Comparison of ENCODE assay signal across 18 cellular contexts in genomic region chr12:25982416-25982815, GRCh38. TPM values are rescaled to one million over a fixed set of nuclear protein-coding genes. Genes with fewer than 3 reads are reported as not detected.
DNase-seq lines count a peak whose midpoint lies in the region; ATAC-seq, FAIRE-seq and TF ChIP-seq lines count a peak whose summit lies in the region.
"Had no signal": no experiment of that assay in that cellular context is flagged by ENCODE, and none has a peak within 500 bp of the region (broad histone marks: within the 10 kb centered on the region; RNA-seq: fewer than 3 reads in every experiment).

No MANE protein-coding gene starts in this region.

- TF ChIP-seq POLR2A in endothelial cell of umbilical vein (IDR thresholded peaks at IDR 0.05; ENCODE audit: low read depth, low read length), result no peak

- no peaks in the 10 kb centered on the region for H4K20me1 ChIP-seq in OCI-LY3 (ENCODE audit: insufficient read depth, low read length)
- peaks cover 7% of the 10 kb centered on the region for H4K20me1 ChIP-seq in endothelial cell of umbilical vein (replicated peaks; ENCODE audit: control insufficient read depth, extremely low read depth, insufficient read depth, low read length)

- BruUV-seq in endothelial cell of umbilical vein (replicated peaks; lab: Mats Ljungman, UMichigan), result no TSS peak

- ATAC-seq in GM19351 (IDR thresholded peaks at IDR 0.05; ENCODE audit: unreplicated experiment), result peak; percentile 48
- ATAC-seq: CD8-positive, alpha-beta T cell had no signal

- H3K36me3 Mint-ChIP-seq in nephron progenitor cell (ENCODE audit: low read depth), result no peaks in the 10 kb centered on the region
- H3K36me3 Mint-ChIP-seq: CD14-positive monocyte; CD8-positive, alpha-beta T cell had no signal

- H3K4me2 ChIP-seq in OCI-LY3 (ENCODE audit: low read length) (peak overlapping the region; percentile 50), endothelial cell of umbilical vein (ENCODE audit: insufficient read depth, low read length) (no peak overlapping the region)

- no peaks in the 10 kb centered on the region for H3K9me1 ChIP-seq in endothelial cell of umbilical vein (replicated peaks; ENCODE audit: control insufficient read depth, extremely low read depth, insufficient read depth, low read length)

- no peaks in the 10 kb centered on the region for H3K27me3 Mint-ChIP-seq in nephron progenitor cell (ENCODE audit: low read depth, poor library complexity)

- H3K9me3 Mint-ChIP-seq in nephron progenitor cell, result no peaks in the 10 kb centered on the region
- H3K9me3 Mint-ChIP-seq: CD14-positive monocyte; CD8-positive, alpha-beta T cell had no signal

- peaks cover 46% of the 10 kb centered on the region for H3K4me1 Mint-ChIP-seq in nephron progenitor cell
- H3K4me1 Mint-ChIP-seq: CD14-positive monocyte had no signal

- no peak for TF ChIP-seq CTCF in OCI-LY3 (IDR thresholded peaks at IDR 0.05; ENCODE audit: low read depth, low read length)
- no peak for TF ChIP-seq CTCF in endothelial cell of umbilical vein (IDR thresholded peaks at IDR 0.05; ENCODE audit: extremely low read depth in 1 of 2, insufficient read depth in 1 of 2, low read depth in 1 of 2, low read length in 2 of 2)
- TF ChIP-seq CTCF in nephron progenitor cell (IDR thresholded peaks at IDR 0.05), result no peak

- H3K27ac ChIP-seq in OCI-LY3 (ENCODE audit: low read length) (no peak overlapping the region), endothelial cell of umbilical vein (ENCODE audit: insufficient read depth, low read depth, low read length) (no peak overlapping the region)
- H3K27ac ChIP-seq: 22Rv1 had no signal

- no peaks in the 10 kb centered on the region for H3K27me3 ChIP-seq in OCI-LY3 (ENCODE audit: low read depth, low read length)
- H3K27me3 ChIP-seq in endothelial cell of umbilical vein (ENCODE audit: control insufficient read depth in 2 of 2, insufficient read depth in 2 of 2, low read length in 2 of 2), result no peaks in the 10 kb centered on the region

- peak overlapping the region; percentile 41 for H3K27ac Mint-ChIP-seq in nephron progenitor cell
- H3K27ac Mint-ChIP-seq: CD14-positive monocyte; CD8-positive, alpha-beta T cell had no signal

- CTCF ChIA-PET in endothelial cell of umbilical vein (lab: Charles Lee), result interaction anchor here (1.7 kb wide), 1 partner anchor 10 kb away, joined by 3 read pairs; no protein-coding TSS in a partner anchor

- H3K79me2 ChIP-seq in OCI-LY3 (ENCODE audit: low read length), result 0 out of 2 replicates have a peak, but pooled peaks cover 3% of the 10 kb centered on the region
- peaks cover 96% of the 10 kb centered on the region for H3K79me2 ChIP-seq in endothelial cell of umbilical vein (ENCODE audit: control insufficient read depth, insufficient read depth, low read length)

- peak; percentile 59 for FAIRE-seq in endothelial cell of umbilical vein (lab: Jason Lieb, UNC)
- FAIRE-seq in urothelium cell line (lab: Jason Lieb, UNC), result no peak
- FAIRE-seq: D721Med had no signal

- POLR2A ChIA-PET in endothelial cell of umbilical vein (lab: Charles Lee), result no interaction called here

- H3K36me3 ChIP-seq in OCI-LY3 (replicated peaks; ENCODE audit: low read depth, low read length), result no peaks in the 10 kb centered on the region
- H3K36me3 ChIP-seq in endothelial cell of umbilical vein (ENCODE audit: control insufficient read depth in 2 of 2, extremely low read depth in 1 of 2, insufficient read depth in 2 of 2, low read length in 2 of 2), result no peaks in the 10 kb centered on the region

- H3K9me3 ChIP-seq in OCI-LY3 (ENCODE audit: insufficient read depth, low read length), result no peaks in the 10 kb centered on the region
- no peaks in the 10 kb centered on the region for H3K9me3 ChIP-seq in endothelial cell of umbilical vein (replicated peaks; ENCODE audit: control insufficient read depth, insufficient read depth, low read length)

- intact Hi-C loops in endothelial cell of umbilical vein (cut with micrococcal nuclease), result no loop called here

- peaks cover 14% of the 10 kb centered on the region for H3K4me1 ChIP-seq in OCI-LY3 (ENCODE audit: low read length)
- no peaks in the 10 kb centered on the region for H3K4me1 ChIP-seq in endothelial cell of umbilical vein (ENCODE audit: control insufficient read depth, extremely low read depth, insufficient read depth, low read length)

- H3K4me3 ChIP-seq in OCI-LY3 (ENCODE audit: low read length) (peak overlapping the region; percentile 9; the same call in 1 of the 2 replicates), endothelial cell of umbilical vein (replicated peaks in 1 of 3; ENCODE audit: insufficient read depth in 1 of 3, low read depth in 1 of 3, low read length in 3 of 3) (no peak overlapping the region)

- H2AFZ ChIP-seq in OCI-LY3 (ENCODE audit: low read depth, low read length), result no peak overlapping the region
- no peak overlapping the region for H2AFZ ChIP-seq in endothelial cell of umbilical vein (ENCODE audit: low read depth, low read length)

- no peak for DNase-seq in endothelial cell of umbilical vein (ENCODE audit: low read depth, low spot score)
- no peak for DNase-seq in nephron progenitor cell
- DNase-seq in urothelium cell line (ENCODE audit: low spot score), result no peak
- DNase-seq in stimulated activated CD4-positive, alpha-beta T cell treated with anti-CD3 and anti-CD28 coated beads, Interleukin-12 subunit alpha, Interleukin-12 subunit beta, amount 100 ng/mL, for 4 hours, result no peak
- no peak for DNase-seq in cerebellar nuclear complex (lab: John Stamatoyannopoulos, UW)
- DNase-seq in NCI-H510A (lab: John Stamatoyannopoulos, UW), result no peak
- DNase-seq: CD8-positive, alpha-beta T cell; COR-L47; DMS153; DND-41; GDM1; HCEC 1CT had no signal

- H3K4me3 Mint-ChIP-seq in nephron progenitor cell, result no peak overlapping the region
- H3K4me3 Mint-ChIP-seq: CD14-positive monocyte; CD8-positive, alpha-beta T cell had no signal

- dilution Hi-C loops in endothelial cell of umbilical vein (cut with MboI; ENCODE audit: extremely low pct_ligation_motif_present, low sequenced_read_pairs), result no loop called here

- no peak overlapping the region for H3K9ac ChIP-seq in OCI-LY3 (ENCODE audit: low read length)
- no peak overlapping the region for H3K9ac ChIP-seq in endothelial cell of umbilical vein (replicated peaks; ENCODE audit: extremely low read depth, insufficient read depth, low read length)

TF ChIP-seq in endothelial cell of umbilical vein, 7 proteins besides CTCF, POLR2A, EP300 and RAD21:
- TF ChIP-seq POLR2AphosphoS5 (IDR thresholded peaks at IDR 0.05; ENCODE audit: insufficient read depth, low read depth, low read length) (no peak), FOS (IDR thresholded peaks at IDR 0.05; ENCODE audit: borderline replicate concordance, insufficient read depth, low read length) (no peak), GATA2 (IDR thresholded peaks at IDR 0.05; ENCODE audit: insufficient read depth, insufficient read length, low read depth, low read length) (no peak), MAX (IDR thresholded peaks at IDR 0.05; ENCODE audit: insufficient read depth, insufficient read length) (no peak), JUN (IDR thresholded peaks at IDR 0.05; ENCODE audit: borderline replicate concordance, insufficient read depth, insufficient read length, low read depth) (no peak), EZH2 (IDR thresholded peaks at IDR 0.05; ENCODE audit: borderline replicate concordance, low read depth, low read length, severe bottlenecking) (no peak), MYC (IDR thresholded peaks at IDR 0.05; ENCODE audit: low read depth, low read length) (no peak)

RNA-seq across cellular contexts. Expression of gene RASSF8, which starts 23.9 kb away (rescaled TPM):
- total RNA-seq in endothelial cell of umbilical vein, result 58.3 and 59.3 TPM in 2 replicates
- polyA plus RNA-seq in endothelial cell of umbilical vein, result 9.0 and 11.1 TPM in 2 replicates
- 12.0 and 12.8 TPM in 2 replicates for polyA plus RNA-seq in endothelial cell of umbilical vein (2011; cell fraction: cytosol; rRNA removed)
- 23.2 and 24.5 TPM in 2 replicates for polyA plus RNA-seq in endothelial cell of umbilical vein (2011; cell fraction: nucleus; rRNA removed)
- 28.5 and 39.2 TPM in 2 replicates for polyA plus RNA-seq in endothelial cell of umbilical vein (2012)
- 77.4 and 82.4 TPM in 2 replicates for polyA minus RNA-seq in endothelial cell of umbilical vein
- 33.1 TPM for polyA minus RNA-seq in endothelial cell of umbilical vein (2011; cell fraction: cytosol; rRNA and poly(A)+ RNA removed)
- 69.4 and 85.4 TPM in 2 replicates for polyA minus RNA-seq in endothelial cell of umbilical vein (2011; cell fraction: nucleus; rRNA and poly(A)+ RNA removed)
- total RNA-seq: HT-29 had no signal
